Comparison of ENCODE assay signal across 1 cellular context in genomic region chr22:40602231-40602630, GRCh38.
TF ChIP-seq lines count a peak whose summit lies in the region.

No MANE protein-coding gene starts in this region.

TF ChIP-seq in GM23338, 12 proteins besides CTCF, POLR2A, EP300 and RAD21 (continued from another document):
- TF ChIP-seq, protein P1, sequence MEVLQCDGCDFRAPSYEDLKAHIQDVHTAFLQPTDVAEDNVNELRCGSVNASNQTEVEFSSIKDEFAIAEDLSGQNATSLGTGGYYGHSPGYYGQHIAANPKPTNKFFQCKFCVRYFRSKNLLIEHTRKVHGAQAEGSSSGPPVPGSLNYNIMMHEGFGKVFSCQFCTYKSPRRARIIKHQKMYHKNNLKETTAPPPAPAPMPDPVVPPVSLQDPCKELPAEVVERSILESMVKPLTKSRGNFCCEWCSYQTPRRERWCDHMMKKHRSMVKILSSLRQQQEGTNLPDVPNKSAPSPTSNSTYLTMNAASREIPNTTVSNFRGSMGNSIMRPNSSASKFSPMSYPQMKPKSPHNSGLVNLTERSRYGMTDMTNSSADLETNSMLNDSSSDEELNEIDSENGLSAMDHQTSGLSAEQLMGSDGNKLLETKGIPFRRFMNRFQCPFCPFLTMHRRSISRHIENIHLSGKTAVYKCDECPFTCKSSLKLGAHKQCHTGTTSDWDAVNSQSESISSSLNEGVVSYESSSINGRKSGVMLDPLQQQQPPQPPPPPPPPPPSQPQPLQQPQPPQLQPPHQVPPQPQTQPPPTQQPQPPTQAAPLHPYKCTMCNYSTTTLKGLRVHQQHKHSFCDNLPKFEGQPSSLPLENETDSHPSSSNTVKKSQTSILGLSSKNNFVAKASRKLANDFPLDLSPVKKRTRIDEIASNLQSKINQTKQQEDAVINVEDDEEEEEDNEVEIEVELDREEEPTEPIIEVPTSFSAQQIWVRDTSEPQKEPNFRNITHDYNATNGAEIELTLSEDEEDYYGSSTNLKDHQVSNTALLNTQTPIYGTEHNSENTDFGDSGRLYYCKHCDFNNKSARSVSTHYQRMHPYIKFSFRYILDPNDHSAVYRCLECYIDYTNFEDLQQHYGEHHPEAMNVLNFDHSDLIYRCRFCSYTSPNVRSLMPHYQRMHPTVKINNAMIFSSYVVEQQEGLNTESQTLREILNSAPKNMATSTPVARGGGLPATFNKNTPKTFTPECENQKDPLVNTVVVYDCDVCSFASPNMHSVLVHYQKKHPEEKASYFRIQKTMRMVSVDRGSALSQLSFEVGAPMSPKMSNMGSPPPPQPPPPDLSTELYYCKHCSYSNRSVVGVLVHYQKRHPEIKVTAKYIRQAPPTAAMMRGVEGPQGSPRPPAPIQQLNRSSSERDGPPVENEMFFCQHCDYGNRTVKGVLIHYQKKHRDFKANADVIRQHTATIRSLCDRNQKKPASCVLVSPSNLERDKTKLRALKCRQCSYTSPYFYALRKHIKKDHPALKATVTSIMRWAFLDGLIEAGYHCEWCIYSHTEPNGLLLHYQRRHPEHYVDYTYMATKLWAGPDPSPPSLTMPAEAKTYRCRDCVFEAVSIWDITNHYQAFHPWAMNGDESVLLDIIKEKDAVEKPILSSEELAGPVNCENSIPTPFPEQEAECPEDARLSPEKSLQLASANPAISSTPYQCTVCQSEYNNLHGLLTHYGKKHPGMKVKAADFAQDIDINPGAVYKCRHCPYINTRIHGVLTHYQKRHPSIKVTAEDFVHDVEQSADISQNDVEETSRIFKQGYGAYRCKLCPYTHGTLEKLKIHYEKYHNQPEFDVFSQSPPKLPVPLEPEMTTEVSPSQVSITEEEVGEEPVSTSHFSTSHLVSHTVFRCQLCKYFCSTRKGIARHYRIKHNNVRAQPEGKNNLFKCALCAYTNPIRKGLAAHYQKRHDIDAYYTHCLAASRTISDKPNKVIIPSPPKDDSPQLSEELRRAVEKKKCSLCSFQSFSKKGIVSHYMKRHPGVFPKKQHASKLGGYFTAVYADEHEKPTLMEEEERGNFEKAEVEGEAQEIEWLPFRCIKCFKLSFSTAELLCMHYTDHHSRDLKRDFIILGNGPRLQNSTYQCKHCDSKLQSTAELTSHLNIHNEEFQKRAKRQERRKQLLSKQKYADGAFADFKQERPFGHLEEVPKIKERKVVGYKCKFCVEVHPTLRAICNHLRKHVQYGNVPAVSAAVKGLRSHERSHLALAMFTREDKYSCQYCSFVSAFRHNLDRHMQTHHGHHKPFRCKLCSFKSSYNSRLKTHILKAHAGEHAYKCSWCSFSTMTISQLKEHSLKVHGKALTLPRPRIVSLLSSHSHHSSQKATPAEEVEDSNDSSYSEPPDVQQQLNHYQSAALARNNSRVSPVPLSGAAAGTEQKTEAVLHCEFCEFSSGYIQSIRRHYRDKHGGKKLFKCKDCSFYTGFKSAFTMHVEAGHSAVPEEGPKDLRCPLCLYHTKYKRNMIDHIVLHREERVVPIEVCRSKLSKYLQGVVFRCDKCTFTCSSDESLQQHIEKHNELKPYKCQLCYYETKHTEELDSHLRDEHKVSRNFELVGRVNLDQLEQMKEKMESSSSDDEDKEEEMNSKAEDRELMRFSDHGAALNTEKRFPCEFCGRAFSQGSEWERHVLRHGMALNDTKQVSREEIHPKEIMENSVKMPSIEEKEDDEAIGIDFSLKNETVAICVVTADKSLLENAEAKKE (CRISPR knock-in tag; IDR thresholded peaks at IDR 0.05): no peak
- TF ChIP-seq ETS1 (IDR thresholded peaks at IDR 0.05): no peak
- TF ChIP-seq EZH2 (IDR thresholded peaks at IDR 0.05; ENCODE audit: low read depth, unreplicated experiment): no peak
- no peak for TF ChIP-seq POLR2AphosphoS5 (IDR thresholded peaks at IDR 0.05; ENCODE audit: low read depth)
